Comparison of ENCODE assay signal across 19 cellular contexts in genomic region chr15:39661776-39662175, GRCh38.
DNase-seq lines count a peak whose midpoint lies in the region; ATAC-seq and TF ChIP-seq lines count a peak whose summit lies in the region.
"Had no signal": no experiment of that assay in that cellular context is flagged by ENCODE, and none has a peak within 500 bp of the region (broad histone marks: within the 10 kb centered on the region; RNA-seq: fewer than 3 reads in every experiment).

No MANE protein-coding gene starts in this region.

- H3K27me3 Mint-ChIP-seq in nephron (ENCODE audit: low read depth) (no peaks in the 10 kb centered on the region), T-helper 17 cell (no peaks in the 10 kb centered on the region)
- peaks cover 10% of the 10 kb centered on the region for H3K27me3 Mint-ChIP-seq in activated CD4-positive, alpha-beta T cell treated with anti-CD3 and anti-CD28 coated beads for 36 hours

- H3K27ac Mint-ChIP-seq in nephron (peak overlapping the region in 2 of 3 experiments; percentile 1 to 73), T-helper 17 cell (no peak overlapping the region)
- no peak overlapping the region for H3K27ac Mint-ChIP-seq in activated CD4-positive, alpha-beta T cell treated with anti-CD3 and anti-CD28 coated beads for 36 hours
- H3K27ac Mint-ChIP-seq: CD8-positive, alpha-beta T cell had no signal

- peaks cover 13% of the 10 kb centered on the region for H3K9me3 Mint-ChIP-seq in nephron
- no peaks in the 10 kb centered on the region for H3K9me3 Mint-ChIP-seq in activated CD4-positive, alpha-beta T cell treated with anti-CD3 and anti-CD28 coated beads for 36 hours (ENCODE audit: low read depth)

- no peaks in the 10 kb centered on the region for H4K20me1 ChIP-seq in PC-3 (ENCODE audit: low read length)
- H4K20me1 ChIP-seq: BLaER1 treated with 17β-estradiol and CSF1 and Interleukin-3, amounts not matched to agents 10 nM and 100 nM had no signal

- no peaks in the 10 kb centered on the region for H3K79me2 ChIP-seq in PC-3 (ENCODE audit: low read length)

- H3K9me3 ChIP-seq in PC-3 (ENCODE audit: low read length) (0 out of 2 replicates have a peak, but pooled peaks cover 5% of the 10 kb centered on the region), T-helper 17 cell (ENCODE audit: control insufficient read depth, low read length, poor library complexity, severe bottlenecking) (no peaks in the 10 kb centered on the region), aorta (ENCODE audit: control insufficient read depth, low read length) (no peaks in the 10 kb centered on the region)
- H3K9me3 ChIP-seq: A549, HAP-1 had no signal

- H3K36me3 ChIP-seq in PC-3 (ENCODE audit: low read depth, low read length) (peaks cover 3% of the 10 kb centered on the region; the same call in 1 of the 2 replicates), aorta (ENCODE audit: control insufficient read depth in 1 of 2, insufficient read depth in 2 of 2, low read length in 1 of 2) (no peaks in the 10 kb centered on the region)
- H3K36me3 ChIP-seq: BLaER1 treated with 17β-estradiol and CSF1 and Interleukin-3, amounts not matched to agents 10 nM and 100 nM; HAP-1 had no signal

- POLR2A ChIA-PET in PC-3 (lab: Charles Lee; ENCODE audit: unreplicated experiment) = no interaction called here
- POLR2A ChIA-PET in activated CD4-positive, alpha-beta T cell treated with anti-CD3 and anti-CD28 coated beads for 36 hours (lab: Charles Lee) = no interaction called here

- CTCF ChIA-PET in PC-3 (lab: Charles Lee) = no interaction called here
- CTCF ChIA-PET in activated CD4-positive, alpha-beta T cell treated with anti-CD3 and anti-CD28 coated beads for 36 hours (lab: Charles Lee) = interaction anchor here (1.0 kb wide), 1 partner anchor 18 kb away, joined by 3 read pairs; no protein-coding TSS in a partner anchor

- ATAC-seq in PC-3 (peak; percentile 14; the same call in 1 of the 2 replicates), T-helper 17 cell (no peak), aorta (ENCODE audit: low FRiP score) (no peak), HG03521 (IDR thresholded peaks at IDR 0.05; ENCODE audit: unreplicated experiment) (no peak)
- no peak for ATAC-seq in activated CD4-positive, alpha-beta T cell treated with anti-CD3 and anti-CD28 coated beads for 36 hours
- ATAC-seq: A549; CD8-positive, alpha-beta T cell had no signal

- H3K4me3 ChIP-seq in PC-3 (ENCODE audit: low read length) (no peak overlapping the region), epithelial cell of esophagus (ENCODE audit: low read length) (no peak overlapping the region), aorta (ENCODE audit: low read length in 2 of 2) (no peak overlapping the region)
- H3K4me3 ChIP-seq: A549; BLaER1 treated with 17β-estradiol and CSF1 and Interleukin-3, amounts not matched to agents 10 nM and 100 nM; HAP-1 had no signal

- no peak overlapping the region for H3K4me3 Mint-ChIP-seq in nephron
- no peak overlapping the region for H3K4me3 Mint-ChIP-seq in activated CD4-positive, alpha-beta T cell treated with anti-CD3 and anti-CD28 coated beads for 36 hours
- no peak overlapping the region for H3K4me3 Mint-ChIP-seq in T-helper 17 cell
- H3K4me3 Mint-ChIP-seq: CD8-positive, alpha-beta T cell had no signal

- TF ChIP-seq CTCF in PC-3 (conservative IDR thresholded peaks at IDR 0.05; ENCODE audit: low read depth, low read length) (no peak), epithelial cell of esophagus (IDR thresholded peaks at IDR 0.05; ENCODE audit: insufficient read depth, low read depth, low read length, missing control alignments) (no peak), nephron (IDR thresholded peaks at IDR 0.05; ENCODE audit: unreplicated experiment in 3 of 3) (no peak)

- intact Hi-C loops in PC-3 (cut with micrococcal nuclease) (no loop called here), aorta (cut with DNase I) (no loop called here)
- intact Hi-C loops in activated CD4-positive, alpha-beta T cell treated with anti-CD3 and anti-CD28 coated beads for 36 hours (cut with DNase I, micrococcal nuclease) = no loop called here

- H2AFZ ChIP-seq in PC-3 (ENCODE audit: low read length) = no peak overlapping the region

- H3K4me1 ChIP-seq in PC-3 (ENCODE audit: insufficient read depth, low read length) = peaks cover 19% of the 10 kb centered on the region
- H3K4me1 ChIP-seq in aorta (ENCODE audit: control insufficient read depth in 1 of 2, insufficient read depth in 2 of 2, low read length in 2 of 2) = peaks cover 0 to 3% of the 10 kb centered on the region in 2 donors
- H3K4me1 ChIP-seq: BLaER1 treated with 17β-estradiol and CSF1 and Interleukin-3, amounts not matched to agents 10 nM and 100 nM had no signal

- no TSS peak for BruUV-seq in PC-3 (replicated peaks; lab: Mats Ljungman, UMichigan)

- H3F3A ChIP-seq in PC-3 (ENCODE audit: low read length, unreplicated experiment) = no peaks in the 10 kb centered on the region

- H3K36me3 Mint-ChIP-seq in nephron (ENCODE audit: low read depth) (peaks cover 3% of the 10 kb centered on the region), T-helper 17 cell (ENCODE audit: low read depth) (no peaks in the 10 kb centered on the region)
- H3K36me3 Mint-ChIP-seq in activated CD4-positive, alpha-beta T cell treated with anti-CD3 and anti-CD28 coated beads for 36 hours (ENCODE audit: low read depth) = no peaks in the 10 kb centered on the region
- H3K36me3 Mint-ChIP-seq: CD8-positive, alpha-beta T cell had no signal

- H3K4me2 ChIP-seq in PC-3 (ENCODE audit: low read length) = no peak overlapping the region
- H3K4me2 ChIP-seq: A549; BLaER1 treated with 17β-estradiol and CSF1 and Interleukin-3, amounts not matched to agents 10 nM and 100 nM had no signal

- no peak overlapping the region for H3K27ac ChIP-seq in PC-3 (ENCODE audit: low read length)
- no peak overlapping the region for H3K27ac ChIP-seq in aorta (ENCODE audit: low read depth in 1 of 2, low read length in 2 of 2)
- H3K27ac ChIP-seq: A549; BLaER1 treated with 17β-estradiol and CSF1 and Interleukin-3, amounts not matched to agents 10 nM and 100 nM had no signal

- H3K9me2 ChIP-seq in PC-3 (replicated peaks; ENCODE audit: low read length) = no peaks in the 10 kb centered on the region

- H3K27me3 ChIP-seq in PC-3 (ENCODE audit: low read length) (no peaks in the 10 kb centered on the region), aorta (ENCODE audit: control insufficient read depth in 1 of 2, insufficient read depth in 2 of 2, low read length in 1 of 2) (no peaks in the 10 kb centered on the region)
- H3K27me3 ChIP-seq: BLaER1 treated with 17β-estradiol and CSF1 and Interleukin-3, amounts not matched to agents 10 nM and 100 nM had no signal

- H3K9ac ChIP-seq in PC-3 (ENCODE audit: low read length) = no peak overlapping the region
- H3K9ac ChIP-seq: BLaER1 treated with 17β-estradiol and CSF1 and Interleukin-3, amounts not matched to agents 10 nM and 100 nM had no signal

- DNase-seq in EL (peak; percentile 23), PC-3 (no peak), epithelial cell of esophagus (ENCODE audit: low read depth) (peak; percentile 49), T-helper 17 cell (no peak), aorta (no peak)
- no peak for DNase-seq in activated CD4-positive, alpha-beta T cell treated with anti-CD3 and anti-CD28 coated beads for 36 hours
- DNase-seq: Calu3; CD8-positive, alpha-beta T cell; NCI-H1105; NCI-H2081; NCI-H510A treated with DMSO at 0.1 percent for 48 hours; OCI-M1; RPMI8226; SIG-M5 had no signal

- H3K4me1 Mint-ChIP-seq in nephron (peaks cover 26% of the 10 kb centered on the region), T-helper 17 cell (peaks cover 8% of the 10 kb centered on the region)
- no peaks in the 10 kb centered on the region for H3K4me1 Mint-ChIP-seq in activated CD4-positive, alpha-beta T cell treated with anti-CD3 and anti-CD28 coated beads for 36 hours

Comparison
In these comparisons a context has a peak if more than half of its experiments do, and no peak if none do; other contexts are left out.
1. DNase-seq: peak in EL (single experiment) and epithelial cell of esophagus (single experiment); none in PC-3 (single experiment), activated CD4-positive, alpha-beta T cell treated with anti-CD3 and anti-CD28 coated beads for 36 hours (single experiment), T-helper 17 cell (0 of 3) and aorta (0 of 2).
2. H3K27ac Mint-ChIP-seq: peak in nephron (2 of 3); none in activated CD4-positive, alpha-beta T cell treated with anti-CD3 and anti-CD28 coated beads for 36 hours (single experiment) and T-helper 17 cell (single experiment).